Comparison of ENCODE assay signal across 18 cellular contexts in genomic region chr9:110083866-110084265, GRCh38.
DNase-seq lines count a peak whose midpoint lies in the region; ATAC-seq, FAIRE-seq and TF ChIP-seq lines count a peak whose summit lies in the region.
"Had no signal": no experiment of that assay in that cellular context is flagged by ENCODE, and none has a peak within 500 bp of the region (broad histone marks: within the 10 kb centered on the region; RNA-seq: fewer than 3 reads in every experiment).

No MANE protein-coding gene starts in this region.

- H3K4me3 ChIP-seq in cardiac muscle cell, result no peak overlapping the region
- no peak overlapping the region for H3K4me3 ChIP-seq in RWPE2 (ENCODE audit: severe bottlenecking)
- H3K4me3 ChIP-seq in keratinocyte (ENCODE audit: control insufficient read depth in 2 of 3, extremely low read depth in 1 of 3, insufficient read depth in 2 of 3, low read depth in 1 of 3, low read length in 3 of 3), result no peak overlapping the region
- H3K4me3 ChIP-seq: PC-9 had no signal

- H3K4me1 Mint-ChIP-seq in stimulated activated naive B cell treated with anti-CD40 and anti-IgM and Interleukin-4, amounts not matched to agents 10 μg/mL and 1 μg/mL and 100 μg/mL, for 72 hours, result peaks cover 43 to 89% of the 10 kb centered on the region in 2 donors

- H3K9ac ChIP-seq in keratinocyte (ENCODE audit: control insufficient read depth, extremely low read depth, insufficient read depth, low read length), result no peak overlapping the region

- H3K36me3 ChIP-seq in cardiac muscle cell (no peaks in the 10 kb centered on the region), RWPE2 (ENCODE audit: low read depth) (peaks cover 15% of the 10 kb centered on the region), keratinocyte (ENCODE audit: control insufficient read depth in 2 of 2, extremely low read depth in 1 of 2, insufficient read depth in 2 of 2, low read length in 2 of 2) (peaks cover 3 to 4% of the 10 kb centered on the region in 2 experiments)

- FAIRE-seq in keratinocyte (lab: Jason Lieb, UNC), result peak; percentile 74

- H3K79me2 ChIP-seq in keratinocyte (ENCODE audit: control insufficient read depth, insufficient read depth, low read length), result peaks cover 97% of the 10 kb centered on the region

- TF ChIP-seq CTCF in cardiac muscle cell (IDR thresholded peaks at IDR 0.05; ENCODE audit: low read depth, low read length) (no peak), RWPE2 (IDR thresholded peaks at IDR 0.05; ENCODE audit: poor library complexity, severe bottlenecking) (no peak), keratinocyte (optimal IDR thresholded peaks at IDR 0.05 in 1 of 3, IDR thresholded peaks at IDR 0.05 in 1 of 3, conservative IDR thresholded peaks at IDR 0.05 in 1 of 3; ENCODE audit: extremely low read depth in 1 of 3, insufficient read depth in 2 of 3, low read length in 3 of 3) (no peak)

- no peaks in the 10 kb centered on the region for H3K9me1 ChIP-seq in keratinocyte (ENCODE audit: control insufficient read depth, extremely low read depth, insufficient read depth, low read length)

- dilution Hi-C loops in keratinocyte (cut with MboI; ENCODE audit: extremely low pct_ligation_motif_present, low sequenced_read_pairs), result no loop called here

- peaks cover 72 to 75% of the 10 kb centered on the region in 2 donors for H3K36me3 Mint-ChIP-seq in stimulated activated naive B cell treated with anti-CD40 and anti-IgM and Interleukin-4, amounts not matched to agents 10 μg/mL and 1 μg/mL and 100 μg/mL, for 72 hours

- ATAC-seq in Right ventricle myocardium superior (ENCODE audit: poor library complexity) (no peak), RWPE2 (ENCODE audit: low read depth) (no peak), GM18867 (IDR thresholded peaks at IDR 0.05; ENCODE audit: unreplicated experiment) (no peak), GM19463 (IDR thresholded peaks at IDR 0.05; ENCODE audit: unreplicated experiment) (no peak)
- ATAC-seq in stimulated activated naive B cell treated with anti-CD40 and anti-IgM and Interleukin-4, amounts not matched to agents 10 μg/mL and 1 μg/mL and 100 μg/mL, for 72 hours (replicated peaks), result no peak

- H3K27me3 ChIP-seq in cardiac muscle cell, result no peaks in the 10 kb centered on the region
- no peaks in the 10 kb centered on the region for H3K27me3 ChIP-seq in RWPE2 (ENCODE audit: insufficient read depth, poor library complexity, severe bottlenecking)
- no peaks in the 10 kb centered on the region for H3K27me3 ChIP-seq in keratinocyte (ENCODE audit: control insufficient read depth, extremely low read depth, insufficient read depth, low read length)

- H3K9me3 Mint-ChIP-seq in stimulated activated naive B cell treated with anti-CD40 and anti-IgM and Interleukin-4, amounts not matched to agents 10 μg/mL and 1 μg/mL and 100 μg/mL, for 72 hours, result peaks cover 0 to 3% of the 10 kb centered on the region in 2 donors

- peak overlapping the region; percentile 15 for H3K27ac ChIP-seq in cardiac muscle cell
- H3K27ac ChIP-seq in RWPE2 (ENCODE audit: poor library complexity, severe bottlenecking), result peak overlapping the region; percentile 16
- no peak overlapping the region for H3K27ac ChIP-seq in keratinocyte (ENCODE audit: control insufficient read depth, insufficient read depth, low read length)
- H3K27ac ChIP-seq: PC-9 had no signal

- peak overlapping the region in 1 of 2 donors; percentile 7 for H3K4me3 Mint-ChIP-seq in stimulated activated naive B cell treated with anti-CD40 and anti-IgM and Interleukin-4, amounts not matched to agents 10 μg/mL and 1 μg/mL and 100 μg/mL, for 72 hours

- H3K27me3 Mint-ChIP-seq in stimulated activated naive B cell treated with anti-CD40 and anti-IgM and Interleukin-4, amounts not matched to agents 10 μg/mL and 1 μg/mL and 100 μg/mL, for 72 hours, result no peaks in the 10 kb centered on the region

- peak overlapping the region; percentile 78 for H3K27ac Mint-ChIP-seq in stimulated activated naive B cell treated with anti-CD40 and anti-IgM and Interleukin-4, amounts not matched to agents 10 μg/mL and 1 μg/mL and 100 μg/mL, for 72 hours

- DNase-seq in cardiac muscle cell (ENCODE audit: low read depth in 1 of 2, low spot score in 1 of 2) (no peak), Right ventricle myocardium superior (no peak), RWPE2 (ENCODE audit: low spot score) (no peak), keratinocyte (ENCODE audit: low read depth, low spot score) (no peak)
- DNase-seq in stimulated activated naive B cell treated with anti-CD40 and anti-IgM and Interleukin-4, amounts not matched to agents 10 μg/mL and 1 μg/mL and 100 μg/mL, for 72 hours, result no peak
- DNase-seq in activated CD4-positive, alpha-beta T cell treated with anti-CD3 and anti-CD28 coated beads for 1 hour, result no peak
- DNase-seq: AML-193, Caco-2, GOT3, KG1, NCI-H1436 treated with DMSO at 0.1 percent for 48 hours, NCI-H2029 treated with DMSO at 0.1 percent for 48 hours, NCI-H2171 treated with DMSO at 0.1 percent for 48 hours, NCI-H510A, NCI-H774, PC-9 had no signal

- H3K9me3 ChIP-seq in cardiac muscle cell (ENCODE audit: low read depth), result no peaks in the 10 kb centered on the region
- H3K9me3 ChIP-seq in RWPE2 (ENCODE audit: severe bottlenecking), result no peaks in the 10 kb centered on the region
- no peaks in the 10 kb centered on the region for H3K9me3 ChIP-seq in keratinocyte (ENCODE audit: control insufficient read depth, low read depth, low read length)
- H3K9me3 ChIP-seq: Caco-2 had no signal

- H3K4me2 ChIP-seq in keratinocyte (ENCODE audit: control insufficient read depth, extremely low read depth, insufficient read depth, low read depth, low read length), result peak overlapping the region; percentile 23
- H3K4me2 ChIP-seq: PC-9 had no signal

- intact Hi-C loops in Right ventricle myocardium superior (cut with DNase I), result no loop called here

- peaks cover 12% of the 10 kb centered on the region for H3K4me1 ChIP-seq in cardiac muscle cell (ENCODE audit: low read depth)
- peaks cover 36% of the 10 kb centered on the region for H3K4me1 ChIP-seq in RWPE2 (ENCODE audit: insufficient read depth, poor library complexity, severe bottlenecking)
- H3K4me1 ChIP-seq in keratinocyte (ENCODE audit: control insufficient read depth, extremely low read depth, insufficient read depth, low read length), result peaks cover 13% of the 10 kb centered on the region

- no peak overlapping the region for H2AFZ ChIP-seq in keratinocyte (ENCODE audit: control insufficient read depth, low read length)
- H2AFZ ChIP-seq: PC-9 had no signal

- peaks cover 27% of the 10 kb centered on the region for H4K20me1 ChIP-seq in keratinocyte (ENCODE audit: control insufficient read depth, extremely low read depth, insufficient read depth, low read length)
